ENCODE assay signal across 13 cellular contexts in the genomic region with DNA sequence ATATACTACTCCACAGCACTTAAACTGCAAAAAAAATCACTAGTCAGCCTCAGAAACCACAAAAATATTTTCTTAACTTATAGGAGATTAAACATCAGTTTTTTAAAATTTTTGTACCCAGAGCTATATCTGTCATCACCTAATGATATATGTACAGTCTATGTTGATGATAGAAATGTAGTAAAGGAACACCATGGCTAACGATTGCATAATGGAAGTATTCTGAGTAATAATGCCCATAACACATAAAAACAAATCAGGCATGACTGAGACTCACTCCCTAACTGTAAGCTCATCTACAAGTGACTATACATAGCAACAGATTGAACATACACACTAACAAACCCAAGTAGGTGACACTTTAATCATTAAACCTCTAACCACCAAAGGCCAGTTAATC. TPM values are rescaled to one million over a fixed set of nuclear protein-coding genes. Genes with fewer than 3 reads are reported as not detected.
DNase-seq lines count a peak whose midpoint lies in the region; ATAC-seq and TF ChIP-seq lines count a peak whose summit lies in the region.
"Had no signal": no experiment of that assay in that cellular context is flagged by ENCODE, and none has a peak within 500 bp of the region (broad histone marks: within the 10 kb centered on the region; RNA-seq: fewer than 3 reads in every experiment).

No MANE protein-coding gene starts in this region.

- H3K36me3 Mint-ChIP-seq in chondrocyte (ENCODE audit: low read depth) = no peaks in the 10 kb centered on the region
- H3K36me3 Mint-ChIP-seq in activated naive CD4-positive, alpha-beta T cell treated with anti-CD3 and anti-CD28 coated beads, Interleukin-2, amount 10 ng/mL, durations not matched to agents 7 days and 5 days = no peaks in the 10 kb centered on the region

- DNase-seq in AG10803 (ENCODE audit: low read depth) (peak; percentile 3), chondrocyte (ENCODE audit: low spot score) (no peak), NCI-H128 (lab: John Stamatoyannopoulos, UW; ENCODE audit: unreplicated experiment) (no peak), NCI-H345 treated with DMSO at 0.1 percent for 48 hours (lab: John Stamatoyannopoulos, UW; ENCODE audit: unreplicated experiment) (no peak)
- no peak for DNase-seq in activated naive CD4-positive, alpha-beta T cell (lab: John Stamatoyannopoulos, UW)
- DNase-seq in activated naive CD4-positive, alpha-beta T cell treated with anti-CD3 and anti-CD28 coated beads, Interleukin-2, amount 10 ng/mL, durations not matched to agents 7 days and 5 days = no peak
- DNase-seq: DMS153, dorsolateral prefrontal cortex had no signal

- H3K9me3 Mint-ChIP-seq in chondrocyte (ENCODE audit: low read depth) = no peaks in the 10 kb centered on the region
- H3K9me3 Mint-ChIP-seq in activated naive CD4-positive, alpha-beta T cell treated with anti-CD3 and anti-CD28 coated beads, Interleukin-2, amount 10 ng/mL, durations not matched to agents 7 days and 5 days = no peaks in the 10 kb centered on the region
- H3K9me3 Mint-ChIP-seq: activated naive CD8-positive, alpha-beta T cell treated with anti-CD3 and anti-CD28 coated beads, Interleukin-2, amount 50 U/mL, for 24 hours; T-helper 2 cell treated with Interferon-gamma antibody and Interleukin-4, amounts not matched to agents 5 μg/mL and 100 μg/mL, for 36 hours had no signal

- H3K27me3 Mint-ChIP-seq in chondrocyte (ENCODE audit: low read depth) = no peaks in the 10 kb centered on the region
- H3K27me3 Mint-ChIP-seq in activated naive CD4-positive, alpha-beta T cell treated with anti-CD3 and anti-CD28 coated beads, Interleukin-2, amount 10 ng/mL, durations not matched to agents 7 days and 5 days = no peaks in the 10 kb centered on the region

- no peak for TF ChIP-seq CTCF in AG10803 (conservative IDR thresholded peaks at IDR 0.05; ENCODE audit: low read length)
- TF ChIP-seq CTCF in chondrocyte (IDR thresholded peaks at IDR 0.05) = no peak

- CTCF ChIA-PET in activated naive CD4-positive, alpha-beta T cell treated with anti-CD3 and anti-CD28 coated beads, Interleukin-2, amount 10 ng/mL, durations not matched to agents 7 days and 5 days (lab: Charles Lee) = interaction anchor here (0.6 to 2.3 kb wide), 14 partner anchors 9 to 1166 kb away, joined by 3 to 12 read pairs (median 4); no protein-coding TSS in a partner anchor

- H3K4me1 Mint-ChIP-seq in chondrocyte (ENCODE audit: low read depth) = peaks cover 20% of the 10 kb centered on the region
- no peaks in the 10 kb centered on the region for H3K4me1 Mint-ChIP-seq in activated naive CD4-positive, alpha-beta T cell treated with anti-CD3 and anti-CD28 coated beads, Interleukin-2, amount 10 ng/mL, durations not matched to agents 7 days and 5 days
- H3K4me1 Mint-ChIP-seq: activated naive CD8-positive, alpha-beta T cell treated with anti-CD3 and anti-CD28 coated beads, Interleukin-2, amount 50 U/mL, for 24 hours had no signal

- ATAC-seq in GM19452 (IDR thresholded peaks at IDR 0.05; ENCODE audit: unreplicated experiment) = peak; percentile 76
- peak; percentile 59 for ATAC-seq in HG03280 (IDR thresholded peaks at IDR 0.05; ENCODE audit: unreplicated experiment)
- ATAC-seq: activated naive CD8-positive, alpha-beta T cell treated with anti-CD3 and anti-CD28 coated beads, Interleukin-2, amount 50 U/mL, for 24 hours had no signal

- H3K27ac Mint-ChIP-seq in chondrocyte (ENCODE audit: unreplicated experiment) = peak overlapping the region; percentile 68
- H3K27ac Mint-ChIP-seq in activated naive CD4-positive, alpha-beta T cell treated with anti-CD3 and anti-CD28 coated beads, Interleukin-2, amount 10 ng/mL, durations not matched to agents 7 days and 5 days = no peak overlapping the region
- H3K27ac Mint-ChIP-seq: activated naive CD8-positive, alpha-beta T cell treated with anti-CD3 and anti-CD28 coated beads, Interleukin-2, amount 50 U/mL, for 24 hours; T-helper 2 cell treated with Interferon-gamma antibody and Interleukin-4, amounts not matched to agents 5 μg/mL and 100 μg/mL, for 36 hours had no signal

- H3K4me3 Mint-ChIP-seq in chondrocyte (ENCODE audit: unreplicated experiment) = no peak overlapping the region
- H3K4me3 Mint-ChIP-seq in activated naive CD4-positive, alpha-beta T cell treated with anti-CD3 and anti-CD28 coated beads, Interleukin-2, amount 10 ng/mL, durations not matched to agents 7 days and 5 days = no peak overlapping the region
- H3K4me3 Mint-ChIP-seq: activated naive CD8-positive, alpha-beta T cell treated with anti-CD3 and anti-CD28 coated beads, Interleukin-2, amount 50 U/mL, for 24 hours; T-helper 2 cell treated with Interferon-gamma antibody and Interleukin-4, amounts not matched to agents 5 μg/mL and 100 μg/mL, for 36 hours had no signal

- H3K4me3 ChIP-seq in AG10803 (ENCODE audit: low read length) = no peak overlapping the region
- H3K4me3 ChIP-seq: dorsolateral prefrontal cortex had no signal

RNA-seq across cellular contexts. Expression of gene TSPAN12, which starts 51.3 kb away (rescaled TPM):
- 6.8 to 10.5 TPM (median 7.8 TPM) in 3 replicates for total RNA-seq in chondrocyte
- total RNA-seq: OCI-LY7 had no signal
